In genomic region chr16:48247311-48247710, GRCh38 we compare ENCODE assay signal across 11 cellular contexts. TPM values are rescaled to one million over a fixed set of nuclear protein-coding genes. Genes with fewer than 3 reads are reported as not detected.
DNase-seq lines count a peak whose midpoint lies in the region; ATAC-seq and TF ChIP-seq lines count a peak whose summit lies in the region.
"Had no signal": no experiment of that assay in that cellular context is flagged by ENCODE, and none has a peak within 500 bp of the region (broad histone marks: within the 10 kb centered on the region; RNA-seq: fewer than 3 reads in every experiment).

TSS of gene ABCC11 (minus strand) at chr16:48247539. CDS start at chr16:48231921, 15,618 bp downstream.

- peaks cover 4% of the 10 kb centered on the region for H3K36me3 ChIP-seq in left ventricle myocardium inferior
- peaks cover 3% of the 10 kb centered on the region for H3K36me3 ChIP-seq in adipocyte (ENCODE audit: control insufficient read depth, insufficient read depth, low read length, severe bottlenecking)
- peaks cover 0 to 5% of the 10 kb centered on the region in 2 experiments for H3K36me3 ChIP-seq in mesenchymal stem cell (ENCODE audit: control insufficient read depth in 1 of 2, insufficient read depth in 2 of 2, low read depth in 1 of 2, low read length in 2 of 2)

- H3K4me2 ChIP-seq in mesenchymal stem cell (ENCODE audit: low read length, poor library complexity, severe bottlenecking), result no peak within 1 kb of the TSS

- H3K27me3 ChIP-seq in left ventricle myocardium inferior (ENCODE audit: low read depth), result no peaks in the 10 kb centered on the region
- H3K27me3 ChIP-seq in adipocyte (replicated peaks; ENCODE audit: control insufficient read depth, insufficient read depth, low read length), result no peaks in the 10 kb centered on the region
- no peaks in the 10 kb centered on the region for H3K27me3 ChIP-seq in mesenchymal stem cell (ENCODE audit: control insufficient read depth in 1 of 2, insufficient read depth in 1 of 2, low read length in 2 of 2)

- no peak within 1 kb of the TSS for H2BK120ac ChIP-seq in mesenchymal stem cell (ENCODE audit: low read depth, low read length)

- H3K4me3 ChIP-seq in left ventricle myocardium inferior (peak within 1 kb of the TSS; percentile 98), adipocyte (ENCODE audit: low read length) (peak within 1 kb of the TSS; percentile 99), mesenchymal stem cell (ENCODE audit: insufficient read depth in 1 of 2, low read depth in 1 of 2, low read length in 2 of 2) (peak within 1 kb of the TSS in 1 of 2 experiments; percentile 91)

- no peaks in the 10 kb centered on the region for H3K9me3 ChIP-seq in left ventricle myocardium inferior (replicated peaks)
- H3K9me3 ChIP-seq in adipocyte (ENCODE audit: control insufficient read depth, low read length), result no peaks in the 10 kb centered on the region
- H3K9me3 ChIP-seq in mesenchymal stem cell (ENCODE audit: control insufficient read depth, low read length), result no peaks in the 10 kb centered on the region
- H3K9me3 ChIP-seq: HAP-1 had no signal

- H2BK15ac ChIP-seq in mesenchymal stem cell (ENCODE audit: low read depth, poor library complexity, severe bottlenecking), result no peak within 1 kb of the TSS

- ATAC-seq in Right ventricle myocardium superior (ENCODE audit: poor library complexity) (no peak), HG03280 (IDR thresholded peaks at IDR 0.05; ENCODE audit: unreplicated experiment) (no peak)

- no peak within 1 kb of the TSS for H2AFZ ChIP-seq in mesenchymal stem cell (ENCODE audit: low read depth, low read length)

- no peak within 1 kb of the TSS for H3K14ac ChIP-seq in mesenchymal stem cell (ENCODE audit: low read length in 2 of 2)

- H3K4ac ChIP-seq in mesenchymal stem cell (ENCODE audit: low read depth in 1 of 2, low read length in 2 of 2), result no peak within 1 kb of the TSS

- H4K8ac ChIP-seq in mesenchymal stem cell (ENCODE audit: low read length), result peak within 1 kb of the TSS; percentile 12

- H4K91ac ChIP-seq in mesenchymal stem cell (ENCODE audit: low read length), result no peak within 1 kb of the TSS

- H2AK5ac ChIP-seq in mesenchymal stem cell (ENCODE audit: low read length, severe bottlenecking), result no peak within 1 kb of the TSS

- DNase-seq in left ventricle myocardium inferior (no peak), Right ventricle myocardium superior (no peak), adipocyte (ENCODE audit: low read depth) (no peak), mesenchymal stem cell (no peak), NCI-H1436 (lab: John Stamatoyannopoulos, UW) (no peak), NCI-H345 (lab: John Stamatoyannopoulos, UW) (no peak), kidney glomerular epithelial cell (lab: John Stamatoyannopoulos, UW) (no peak)
- DNase-seq: NCI-H526, WERI-Rb-1 had no signal

- no peak within 1 kb of the TSS for H3K23ac ChIP-seq in mesenchymal stem cell (ENCODE audit: low read length in 2 of 2)

- H3K4me1 ChIP-seq in left ventricle myocardium inferior, result peaks cover 73% of the 10 kb centered on the region
- peaks cover 25% of the 10 kb centered on the region for H3K4me1 ChIP-seq in adipocyte (ENCODE audit: control insufficient read depth, insufficient read depth, low read length)
- H3K4me1 ChIP-seq in mesenchymal stem cell (ENCODE audit: control insufficient read depth, insufficient read depth, low read depth, low read length), result peaks cover 8% of the 10 kb centered on the region

- TF ChIP-seq CTCF in left ventricle myocardium inferior (IDR thresholded peaks at IDR 0.05; ENCODE audit: borderline replicate concordance), result no peak

- H2BK12ac ChIP-seq in mesenchymal stem cell (ENCODE audit: low read length in 2 of 2), result no peak within 1 kb of the TSS

- H3K27ac ChIP-seq in left ventricle myocardium inferior (replicated peaks), result no peak within 1 kb of the TSS
- H3K27ac ChIP-seq in mesenchymal stem cell (ENCODE audit: low read length, poor library complexity, severe bottlenecking), result no peak within 1 kb of the TSS
- H3K27ac ChIP-seq: WERI-Rb-1 had no signal

- 61% methylated on average over 4 of the region's 4 CpGs for WGBS in mesenchymal stem cell

- H3K18ac ChIP-seq in mesenchymal stem cell (ENCODE audit: low read depth in 1 of 2, low read length in 2 of 2), result no peak within 1 kb of the TSS

- no peak within 1 kb of the TSS for H2BK5ac ChIP-seq in mesenchymal stem cell (ENCODE audit: low read depth, low read length, poor library complexity, severe bottlenecking)

- H3K79me1 ChIP-seq in mesenchymal stem cell (replicated peaks; ENCODE audit: low read length, poor library complexity, severe bottlenecking), result peaks cover 9% of the 10 kb centered on the region

- intact Hi-C loops in left ventricle myocardium inferior (cut with micrococcal nuclease), result no loop called here
- intact Hi-C loops in Right ventricle myocardium superior (cut with DNase I), result no loop called here

- H3K9ac ChIP-seq in adipocyte (ENCODE audit: low read length), result peak within 1 kb of the TSS; percentile 96
- H3K9ac ChIP-seq in mesenchymal stem cell (ENCODE audit: low read length), result peak within 1 kb of the TSS; percentile 95

RNA-seq across cellular contexts. Expression of gene ABCC11, which starts in this region (rescaled TPM):
- total RNA-seq in left ventricle myocardium inferior, result 0.05 TPM
- not detected for total RNA-seq in Right ventricle myocardium superior
- 0.06 TPM for polyA plus RNA-seq in mesenchymal stem cell (2013, experiment 1 of 2)
- 0.07 TPM for polyA plus RNA-seq in mesenchymal stem cell (2013, experiment 2 of 2)
